ENCODE assay signal across 26 cellular contexts in genomic region chr2:74500578-74500946, GRCh38. TPM values are rescaled to one million over a fixed set of nuclear protein-coding genes. Genes with fewer than 3 reads are reported as not detected.
"Had no signal": no experiment of that assay in that cellular context is flagged by ENCODE, and none has a peak within 500 bp of the region (broad histone marks: within the 10 kb centered on the region; RNA-seq: fewer than 3 reads in every experiment).

No MANE protein-coding gene starts in this region.

- H3K9me3 Mint-ChIP-seq: activated CD4-positive, alpha-beta memory T cell treated with anti-CD3 and anti-CD28 coated beads, Interleukin-2, amount 10 ng/mL, durations not matched to agents 7 days and 5 days; activated naive CD4-positive, alpha-beta T cell treated with anti-CD3 and anti-CD28 coated beads, Interleukin-2, amount 50 U/mL, for 24 hours; activated T-cell treated with anti-CD3 and anti-CD28 coated beads, Interleukin-2, amount 50 U/mL, for 72 hours; brain; dendritic cell treated with granulocyte-macrophage colony-stimulating factor and Interleukin-4, amounts not matched to agents 40 ng/mL and 50 ng/mL, for 4 days; memory B cell; stimulated activated effector memory CD8-positive, alpha-beta T cell treated with anti-CD3 and anti-CD28 coated beads, Interleukin-12 subunit alpha, Interleukin-12 subunit beta, amount 100 ng/mL, for 72 hours; stimulated activated naive CD8-positive, alpha-beta T cell treated with anti-CD3 and anti-CD28 coated beads, Interleukin-15, amount 100 ng/mL, for 72 hours had no signal

- H3K4me3 Mint-ChIP-seq: dendritic cell treated with granulocyte-macrophage colony-stimulating factor and Interleukin-4, amounts not matched to agents 40 ng/mL and 50 ng/mL, for 4 days; memory B cell; stimulated activated naive CD8-positive, alpha-beta T cell treated with anti-CD3 and anti-CD28 coated beads, Interleukin-15, amount 100 ng/mL, for 72 hours; T-helper 17 cell had no signal

- ATAC-seq: activated T-cell treated with anti-CD3 and anti-CD28 coated beads, Interleukin-2, amount 50 U/mL, for 72 hours; foreskin keratinocyte; left cardiac atrium; stimulated activated effector memory CD8-positive, alpha-beta T cell treated with anti-CD3 and anti-CD28 coated beads, Interleukin-12 subunit alpha, Interleukin-12 subunit beta, amount 100 ng/mL, for 72 hours; stimulated activated naive CD8-positive, alpha-beta T cell treated with anti-CD3 and anti-CD28 coated beads, Interleukin-15, amount 100 ng/mL, for 72 hours; T-helper 17 cell had no signal

- H3K9me3 ChIP-seq: ovary, tibial nerve had no signal

- H3K36me3 ChIP-seq: ovary had no signal

- H3K27me3 ChIP-seq: ovary had no signal

- H3K4me1 ChIP-seq: foreskin keratinocyte had no signal

- DNase-seq: activated CD4-positive, alpha-beta memory T cell treated with anti-CD3 and anti-CD28 coated beads, Interleukin-2, amount 10 ng/mL, durations not matched to agents 7 days and 5 days; activated CD4-positive, alpha-beta T cell treated with anti-CD3 and anti-CD28 coated beads for 4 hours; activated CD4-positive, CD25-positive, alpha-beta regulatory T cell; activated gamma-delta T cell treated with Interleukin-2 at 50 U/mL for 16 hours; activated T-cell treated with anti-CD3 and anti-CD28 coated beads, Interleukin-2, amount 50 U/mL, for 72 hours; aorta; effector CD8-positive, alpha-beta T cell; foreskin keratinocyte; hippocampal formation; left cardiac atrium; ovary; stimulated activated CD4-positive, alpha-beta T cell treated with anti-CD3 and anti-CD28 coated beads, Interleukin-2, amount 100 ng/mL, for 24 hours; stimulated activated naive CD8-positive, alpha-beta T cell treated with anti-CD3 and anti-CD28 coated beads, Interleukin-15, amount 100 ng/mL, for 72 hours; SW 1271; T-helper 17 cell had no signal

- H3K4me3 ChIP-seq: ovary, skin epidermis, tibial nerve had no signal

- H3K27ac ChIP-seq: foreskin keratinocyte, ovary, skin epidermis, tibial nerve had no signal

- H3K27ac Mint-ChIP-seq: activated CD4-positive, alpha-beta memory T cell treated with anti-CD3 and anti-CD28 coated beads, Interleukin-2, amount 10 ng/mL, durations not matched to agents 7 days and 5 days; activated naive CD4-positive, alpha-beta T cell treated with anti-CD3 and anti-CD28 coated beads, Interleukin-2, amount 50 U/mL, for 24 hours; activated T-cell treated with anti-CD3 and anti-CD28 coated beads, Interleukin-2, amount 50 U/mL, for 72 hours; dendritic cell treated with granulocyte-macrophage colony-stimulating factor and Interleukin-4, amounts not matched to agents 40 ng/mL and 50 ng/mL, for 4 days; memory B cell; stimulated activated effector memory CD8-positive, alpha-beta T cell treated with anti-CD3 and anti-CD28 coated beads, Interleukin-12 subunit alpha, Interleukin-12 subunit beta, amount 100 ng/mL, for 72 hours; stimulated activated naive CD8-positive, alpha-beta T cell treated with anti-CD3 and anti-CD28 coated beads, Interleukin-15, amount 100 ng/mL, for 72 hours; T-helper 17 cell had no signal

RNA-seq across cellular contexts. Expression of gene TLX2, which starts 13.7 kb away (rescaled TPM):
- total RNA-seq: aorta, cardiac septum, foreskin keratinocyte, glomerular endothelial cell, left cardiac atrium, lower leg skin, ovary, pulmonary artery endothelial cell, tibial nerve had no signal
- polyA plus RNA-seq: aorta, ovary had no signal
